1 cellular context compared by ENCODE assay signal in the genomic region with DNA sequence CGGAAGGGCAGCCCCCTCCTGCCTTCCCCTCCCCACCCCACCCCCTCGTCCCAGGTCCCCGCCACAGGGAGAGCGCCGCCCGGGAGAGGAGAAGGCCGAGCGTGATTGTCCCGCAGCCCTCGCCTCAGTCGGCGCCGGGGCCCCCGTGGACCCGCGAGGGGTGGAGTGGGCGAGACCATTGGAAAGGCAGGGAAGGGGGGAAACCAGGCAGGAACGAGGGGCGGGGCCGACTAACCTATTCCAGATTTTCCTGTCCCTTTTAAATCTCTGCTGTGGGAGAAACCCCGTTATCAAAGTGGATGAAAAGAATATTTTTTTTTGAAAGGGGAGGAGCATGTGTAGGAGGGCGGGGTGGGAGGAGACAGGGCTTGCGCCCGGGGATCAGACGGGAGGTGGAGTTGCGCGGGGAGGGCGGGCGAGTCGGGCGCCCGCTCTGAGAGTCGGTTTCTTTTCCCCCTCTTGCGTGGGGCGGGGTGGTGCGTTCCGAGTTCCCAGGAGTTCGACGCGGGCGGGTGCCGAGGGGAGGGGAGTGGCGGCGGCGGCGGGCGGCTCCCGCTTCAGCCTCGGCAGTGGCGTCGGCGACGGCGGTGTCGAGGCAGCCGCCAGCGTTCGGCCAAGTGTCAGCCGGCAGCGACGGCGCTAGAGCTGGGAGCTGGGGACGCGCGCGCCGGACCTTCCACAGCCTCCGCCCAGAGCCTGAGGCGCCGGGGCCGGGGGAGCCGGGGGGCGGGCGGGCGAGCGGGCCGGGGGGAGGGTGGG.
A peak's percentile ranks its signal among the peaks of the same experiment; 100 is the strongest.
TF ChIP-seq lines count a peak whose summit lies in the region.

A gene with protein sequence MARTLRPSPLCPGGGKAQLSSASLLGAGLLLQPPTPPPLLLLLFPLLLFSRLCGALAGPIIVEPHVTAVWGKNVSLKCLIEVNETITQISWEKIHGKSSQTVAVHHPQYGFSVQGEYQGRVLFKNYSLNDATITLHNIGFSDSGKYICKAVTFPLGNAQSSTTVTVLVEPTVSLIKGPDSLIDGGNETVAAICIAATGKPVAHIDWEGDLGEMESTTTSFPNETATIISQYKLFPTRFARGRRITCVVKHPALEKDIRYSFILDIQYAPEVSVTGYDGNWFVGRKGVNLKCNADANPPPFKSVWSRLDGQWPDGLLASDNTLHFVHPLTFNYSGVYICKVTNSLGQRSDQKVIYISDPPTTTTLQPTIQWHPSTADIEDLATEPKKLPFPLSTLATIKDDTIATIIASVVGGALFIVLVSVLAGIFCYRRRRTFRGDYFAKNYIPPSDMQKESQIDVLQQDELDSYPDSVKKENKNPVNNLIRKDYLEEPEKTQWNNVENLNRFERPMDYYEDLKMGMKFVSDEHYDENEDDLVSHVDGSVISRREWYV (plus strand): TSS at position 560 of the 759 bp plus-strand sequence. CDS start 202 bp downstream, outside the sequence.

TF ChIP-seq in HepG2, 621 proteins besides CTCF, POLR2A, EP300 and RAD21 (continued from another document and continues in another):
- TF ChIP-seq, protein P1, sequence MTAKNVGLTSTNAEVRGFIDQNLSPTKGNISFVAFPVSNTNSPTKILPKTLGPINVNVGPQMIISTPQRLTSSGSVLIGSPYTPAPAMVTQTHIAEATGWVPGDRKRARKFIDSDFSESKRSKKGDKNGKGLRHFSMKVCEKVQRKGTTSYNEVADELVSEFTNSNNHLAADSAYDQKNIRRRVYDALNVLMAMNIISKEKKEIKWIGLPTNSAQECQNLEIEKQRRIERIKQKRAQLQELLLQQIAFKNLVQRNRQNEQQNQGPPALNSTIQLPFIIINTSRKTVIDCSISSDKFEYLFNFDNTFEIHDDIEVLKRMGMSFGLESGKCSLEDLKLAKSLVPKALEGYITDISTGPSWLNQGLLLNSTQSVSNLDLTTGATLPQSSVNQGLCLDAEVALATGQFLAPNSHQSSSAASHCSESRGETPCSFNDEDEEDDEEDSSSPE (CRISPR knock-in tag; IDR thresholded peaks at IDR 0.05): peak; percentile 39; the same call in 1 of the 2 replicates
- TF ChIP-seq PAX8 (CRISPR knock-in tag; IDR thresholded peaks at IDR 0.05; ENCODE audit: borderline replicate concordance) (no peak), TMF1 (CRISPR knock-in tag; IDR thresholded peaks at IDR 0.05; ENCODE audit: low read depth) (no peak), THAP11 (CRISPR knock-in tag; IDR thresholded peaks at IDR 0.05) (no peak), FOXK2 (IDR thresholded peaks at IDR 0.05) (peak; percentile 57), ZSCAN25 (CRISPR knock-in tag; IDR thresholded peaks at IDR 0.05) (peak; percentile 70; the same call in 1 of the 2 replicates), NAIF1 (CRISPR knock-in tag; IDR thresholded peaks at IDR 0.05; ENCODE audit: borderline replicate concordance) (peak; percentile 23; the same call in 1 of the 2 replicates), MXD4 (CRISPR knock-in tag; IDR thresholded peaks at IDR 0.05) (0 out of 2 replicates have a peak, but pooled peaks have one; percentile 26), MED1 (CRISPR knock-in tag; IDR thresholded peaks at IDR 0.05) (peak; percentile 29; the same call in 1 of the 2 replicates), KMT2A (CRISPR knock-in tag; IDR thresholded peaks at IDR 0.05) (0 out of 2 replicates have a peak, but pooled peaks have one; percentile 17), TAF1 (CRISPR knock-in tag; IDR thresholded peaks at IDR 0.05) (peak; percentile 57), FOSL2 (CRISPR knock-in tag; IDR thresholded peaks at IDR 0.05) (0 out of 2 replicates have a peak, but pooled peaks have one; percentile 1), KDM3A (CRISPR knock-in tag; IDR thresholded peaks at IDR 0.05; ENCODE audit: low read depth) (peak; percentile 8; the same call in 1 of the 2 replicates), CBX5 (CRISPR knock-in tag; IDR thresholded peaks at IDR 0.05; ENCODE audit: borderline replicate concordance) (no peak), PHF8 (CRISPR knock-in tag; IDR thresholded peaks at IDR 0.05) (peak; percentile 58), HOXA9 (CRISPR knock-in tag; IDR thresholded peaks at IDR 0.05; ENCODE audit: borderline replicate concordance) (0 out of 2 replicates have a peak, but pooled peaks have one; percentile 55), HES4 (CRISPR knock-in tag; IDR thresholded peaks at IDR 0.05; ENCODE audit: borderline replicate concordance) (no peak), DPF2 (CRISPR knock-in tag; IDR thresholded peaks at IDR 0.05; ENCODE audit: borderline replicate concordance, low read depth) (0 out of 2 replicates have a peak, but pooled peaks have one; percentile 4), KLF16 (CRISPR knock-in tag; IDR thresholded peaks at IDR 0.05) (peak in 1 of 2 experiments; percentile 60; a peak in 1 of 4 replicates), RBFOX2 (IDR thresholded peaks at IDR 0.05; ENCODE audit: low read depth, low read length) (peak; percentile 73), TARDBP (CRISPR knock-in tag; IDR thresholded peaks at IDR 0.05) (peak; percentile 48; the same call in 1 of the 2 replicates), ZFX (CRISPR knock-in tag; IDR thresholded peaks at IDR 0.05; ENCODE audit: low read depth) (peak; percentile 32; the same call in 1 of the 2 replicates), POGZ (CRISPR knock-in tag; IDR thresholded peaks at IDR 0.05) (peak; percentile 82), YY1 (IDR thresholded peaks at IDR 0.05; ENCODE audit: insufficient read depth, insufficient replicate concordance, low read depth, low read length) (peak; percentile 23), ZNF264 (CRISPR knock-in tag; IDR thresholded peaks at IDR 0.05) (no peak), KDM5B (CRISPR knock-in tag; IDR thresholded peaks at IDR 0.05; ENCODE audit: borderline replicate concordance) (0 out of 2 replicates have a peak, but pooled peaks have one; percentile 10), ATF7 (IDR thresholded peaks at IDR 0.05) (peak; percentile 36; the same call in 1 of the 2 replicates), ATF7 (CRISPR knock-in tag; IDR thresholded peaks at IDR 0.05) (no peak), ZNF790 (CRISPR knock-in tag; IDR thresholded peaks at IDR 0.05; ENCODE audit: borderline replicate concordance) (peak; percentile 16; the same call in 1 of the 2 replicates), SRY (CRISPR knock-in tag; IDR thresholded peaks at IDR 0.05) (0 out of 2 replicates have a peak, but pooled peaks have one; percentile 52), ZNF354B (CRISPR knock-in tag; IDR thresholded peaks at IDR 0.05) (no peak), SKI (IDR thresholded peaks at IDR 0.05; ENCODE audit: partially characterized antibody) (peak; percentile 55)
- TF ChIP-seq, protein P2, sequence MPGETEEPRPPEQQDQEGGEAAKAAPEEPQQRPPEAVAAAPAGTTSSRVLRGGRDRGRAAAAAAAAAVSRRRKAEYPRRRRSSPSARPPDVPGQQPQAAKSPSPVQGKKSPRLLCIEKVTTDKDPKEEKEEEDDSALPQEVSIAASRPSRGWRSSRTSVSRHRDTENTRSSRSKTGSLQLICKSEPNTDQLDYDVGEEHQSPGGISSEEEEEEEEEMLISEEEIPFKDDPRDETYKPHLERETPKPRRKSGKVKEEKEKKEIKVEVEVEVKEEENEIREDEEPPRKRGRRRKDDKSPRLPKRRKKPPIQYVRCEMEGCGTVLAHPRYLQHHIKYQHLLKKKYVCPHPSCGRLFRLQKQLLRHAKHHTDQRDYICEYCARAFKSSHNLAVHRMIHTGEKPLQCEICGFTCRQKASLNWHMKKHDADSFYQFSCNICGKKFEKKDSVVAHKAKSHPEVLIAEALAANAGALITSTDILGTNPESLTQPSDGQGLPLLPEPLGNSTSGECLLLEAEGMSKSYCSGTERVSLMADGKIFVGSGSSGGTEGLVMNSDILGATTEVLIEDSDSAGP (CRISPR knock-in tag; IDR thresholded peaks at IDR 0.05; ENCODE audit: borderline replicate concordance): peak; percentile 92
- TF ChIP-seq, protein P3, sequence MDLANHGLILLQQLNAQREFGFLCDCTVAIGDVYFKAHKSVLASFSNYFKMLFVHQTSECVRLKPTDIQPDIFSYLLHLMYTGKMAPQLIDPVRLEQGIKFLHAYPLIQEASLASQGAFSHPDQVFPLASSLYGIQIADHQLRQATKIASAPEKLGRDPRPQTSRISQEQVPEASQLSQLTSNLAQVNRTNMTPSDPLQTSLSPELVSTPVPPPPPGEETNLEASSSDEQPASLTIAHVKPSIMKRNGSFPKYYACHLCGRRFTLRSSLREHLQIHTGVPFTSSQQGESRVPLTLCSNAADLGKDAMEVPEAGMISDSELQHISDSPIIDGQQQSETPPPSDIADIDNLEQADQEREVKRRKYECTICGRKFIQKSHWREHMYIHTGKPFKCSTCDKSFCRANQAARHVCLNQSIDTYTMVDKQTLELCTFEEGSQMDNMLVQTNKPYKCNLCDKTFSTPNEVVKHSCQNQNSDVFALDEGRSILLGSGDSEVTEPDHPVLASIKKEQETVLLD (CRISPR knock-in tag; IDR thresholded peaks at IDR 0.05; ENCODE audit: low read depth): peak; percentile 42; the same call in 1 of the 2 replicates
- TF ChIP-seq, protein P4, sequence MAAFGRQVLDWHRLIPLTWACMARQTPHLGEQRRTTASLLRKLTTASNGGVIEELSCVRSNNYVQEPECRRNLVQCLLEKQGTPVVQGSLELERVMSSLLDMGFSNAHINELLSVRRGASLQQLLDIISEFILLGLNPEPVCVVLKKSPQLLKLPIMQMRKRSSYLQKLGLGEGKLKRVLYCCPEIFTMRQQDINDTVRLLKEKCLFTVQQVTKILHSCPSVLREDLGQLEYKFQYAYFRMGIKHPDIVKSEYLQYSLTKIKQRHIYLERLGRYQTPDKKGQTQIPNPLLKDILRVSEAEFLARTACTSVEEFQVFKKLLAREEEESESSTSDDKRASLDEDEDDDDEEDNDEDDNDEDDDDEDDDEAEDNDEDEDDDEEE (CRISPR knock-in tag; IDR thresholded peaks at IDR 0.05): no peak
- TF ChIP-seq, protein P5, sequence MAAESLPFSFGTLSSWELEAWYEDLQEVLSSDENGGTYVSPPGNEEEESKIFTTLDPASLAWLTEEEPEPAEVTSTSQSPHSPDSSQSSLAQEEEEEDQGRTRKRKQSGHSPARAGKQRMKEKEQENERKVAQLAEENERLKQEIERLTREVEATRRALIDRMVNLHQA (CRISPR knock-in tag; IDR thresholded peaks at IDR 0.05): no peak
- TF ChIP-seq, protein P6, sequence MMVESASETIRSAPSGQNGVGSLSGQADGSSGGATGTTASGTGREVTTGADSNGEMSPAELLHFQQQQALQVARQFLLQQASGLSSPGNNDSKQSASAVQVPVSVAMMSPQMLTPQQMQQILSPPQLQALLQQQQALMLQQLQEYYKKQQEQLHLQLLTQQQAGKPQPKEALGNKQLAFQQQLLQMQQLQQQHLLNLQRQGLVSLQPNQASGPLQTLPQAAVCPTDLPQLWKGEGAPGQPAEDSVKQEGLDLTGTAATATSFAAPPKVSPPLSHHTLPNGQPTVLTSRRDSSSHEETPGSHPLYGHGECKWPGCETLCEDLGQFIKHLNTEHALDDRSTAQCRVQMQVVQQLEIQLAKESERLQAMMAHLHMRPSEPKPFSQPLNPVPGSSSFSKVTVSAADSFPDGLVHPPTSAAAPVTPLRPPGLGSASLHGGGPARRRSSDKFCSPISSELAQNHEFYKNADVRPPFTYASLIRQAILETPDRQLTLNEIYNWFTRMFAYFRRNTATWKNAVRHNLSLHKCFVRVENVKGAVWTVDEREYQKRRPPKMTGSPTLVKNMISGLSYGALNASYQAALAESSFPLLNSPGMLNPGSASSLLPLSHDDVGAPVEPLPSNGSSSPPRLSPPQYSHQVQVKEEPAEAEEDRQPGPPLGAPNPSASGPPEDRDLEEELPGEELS (CRISPR knock-in tag; IDR thresholded peaks at IDR 0.05): no peak
- TF ChIP-seq, protein P7, sequence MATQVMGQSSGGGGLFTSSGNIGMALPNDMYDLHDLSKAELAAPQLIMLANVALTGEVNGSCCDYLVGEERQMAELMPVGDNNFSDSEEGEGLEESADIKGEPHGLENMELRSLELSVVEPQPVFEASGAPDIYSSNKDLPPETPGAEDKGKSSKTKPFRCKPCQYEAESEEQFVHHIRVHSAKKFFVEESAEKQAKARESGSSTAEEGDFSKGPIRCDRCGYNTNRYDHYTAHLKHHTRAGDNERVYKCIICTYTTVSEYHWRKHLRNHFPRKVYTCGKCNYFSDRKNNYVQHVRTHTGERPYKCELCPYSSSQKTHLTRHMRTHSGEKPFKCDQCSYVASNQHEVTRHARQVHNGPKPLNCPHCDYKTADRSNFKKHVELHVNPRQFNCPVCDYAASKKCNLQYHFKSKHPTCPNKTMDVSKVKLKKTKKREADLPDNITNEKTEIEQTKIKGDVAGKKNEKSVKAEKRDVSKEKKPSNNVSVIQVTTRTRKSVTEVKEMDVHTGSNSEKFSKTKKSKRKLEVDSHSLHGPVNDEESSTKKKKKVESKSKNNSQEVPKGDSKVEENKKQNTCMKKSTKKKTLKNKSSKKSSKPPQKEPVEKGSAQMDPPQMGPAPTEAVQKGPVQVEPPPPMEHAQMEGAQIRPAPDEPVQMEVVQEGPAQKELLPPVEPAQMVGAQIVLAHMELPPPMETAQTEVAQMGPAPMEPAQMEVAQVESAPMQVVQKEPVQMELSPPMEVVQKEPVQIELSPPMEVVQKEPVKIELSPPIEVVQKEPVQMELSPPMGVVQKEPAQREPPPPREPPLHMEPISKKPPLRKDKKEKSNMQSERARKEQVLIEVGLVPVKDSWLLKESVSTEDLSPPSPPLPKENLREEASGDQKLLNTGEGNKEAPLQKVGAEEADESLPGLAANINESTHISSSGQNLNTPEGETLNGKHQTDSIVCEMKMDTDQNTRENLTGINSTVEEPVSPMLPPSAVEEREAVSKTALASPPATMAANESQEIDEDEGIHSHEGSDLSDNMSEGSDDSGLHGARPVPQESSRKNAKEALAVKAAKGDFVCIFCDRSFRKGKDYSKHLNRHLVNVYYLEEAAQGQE (IDR thresholded peaks at IDR 0.05; ENCODE audit: borderline replicate concordance in 1 of 2, low read depth in 1 of 2, low read length in 2 of 2): peak in 1 of 2 experiments; percentile 19; a peak in 1 of 4 replicates
- TF ChIP-seq, protein P8, sequence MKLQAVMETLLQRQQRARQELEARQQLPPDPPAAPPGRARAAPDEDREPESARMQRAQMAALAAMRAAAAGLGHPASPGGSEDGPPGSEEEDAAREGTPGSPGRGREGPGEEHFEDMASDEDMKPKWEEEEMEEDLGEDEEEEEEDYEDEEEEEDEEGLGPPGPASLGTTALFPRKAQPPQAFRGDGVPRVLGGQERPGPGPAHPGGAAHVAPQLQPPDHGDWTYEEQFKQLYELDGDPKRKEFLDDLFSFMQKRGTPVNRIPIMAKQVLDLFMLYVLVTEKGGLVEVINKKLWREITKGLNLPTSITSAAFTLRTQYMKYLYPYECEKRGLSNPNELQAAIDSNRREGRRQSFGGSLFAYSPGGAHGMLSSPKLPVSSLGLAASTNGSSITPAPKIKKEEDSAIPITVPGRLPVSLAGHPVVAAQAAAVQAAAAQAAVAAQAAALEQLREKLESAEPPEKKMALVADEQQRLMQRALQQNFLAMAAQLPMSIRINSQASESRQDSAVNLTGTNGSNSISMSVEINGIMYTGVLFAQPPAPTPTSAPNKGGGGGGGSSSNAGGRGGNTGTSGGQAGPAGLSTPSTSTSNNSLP (IDR thresholded peaks at IDR 0.05; ENCODE audit: low read depth, low read length): peak; percentile 66
- TF ChIP-seq, protein P9, sequence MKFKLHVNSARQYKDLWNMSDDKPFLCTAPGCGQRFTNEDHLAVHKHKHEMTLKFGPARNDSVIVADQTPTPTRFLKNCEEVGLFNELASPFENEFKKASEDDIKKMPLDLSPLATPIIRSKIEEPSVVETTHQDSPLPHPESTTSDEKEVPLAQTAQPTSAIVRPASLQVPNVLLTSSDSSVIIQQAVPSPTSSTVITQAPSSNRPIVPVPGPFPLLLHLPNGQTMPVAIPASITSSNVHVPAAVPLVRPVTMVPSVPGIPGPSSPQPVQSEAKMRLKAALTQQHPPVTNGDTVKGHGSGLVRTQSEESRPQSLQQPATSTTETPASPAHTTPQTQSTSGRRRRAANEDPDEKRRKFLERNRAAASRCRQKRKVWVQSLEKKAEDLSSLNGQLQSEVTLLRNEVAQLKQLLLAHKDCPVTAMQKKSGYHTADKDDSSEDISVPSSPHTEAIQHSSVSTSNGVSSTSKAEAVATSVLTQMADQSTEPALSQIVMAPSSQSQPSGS (CRISPR knock-in tag; IDR thresholded peaks at IDR 0.05): no peak
